Comparison of ENCODE assay signal across 8 cellular contexts in genomic region chr3:119240582-119241434, GRCh38. TPM values are rescaled to one million over a fixed set of nuclear protein-coding genes. Genes with fewer than 3 reads are reported as not detected.
DNase-seq lines count a peak whose midpoint lies in the region; ATAC-seq and TF ChIP-seq lines count a peak whose summit lies in the region.

A gene with protein sequence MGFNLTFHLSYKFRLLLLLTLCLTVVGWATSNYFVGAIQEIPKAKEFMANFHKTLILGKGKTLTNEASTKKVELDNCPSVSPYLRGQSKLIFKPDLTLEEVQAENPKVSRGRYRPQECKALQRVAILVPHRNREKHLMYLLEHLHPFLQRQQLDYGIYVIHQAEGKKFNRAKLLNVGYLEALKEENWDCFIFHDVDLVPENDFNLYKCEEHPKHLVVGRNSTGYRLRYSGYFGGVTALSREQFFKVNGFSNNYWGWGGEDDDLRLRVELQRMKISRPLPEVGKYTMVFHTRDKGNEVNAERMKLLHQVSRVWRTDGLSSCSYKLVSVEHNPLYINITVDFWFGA (minus strand): TSS chr3:119240878. CDS start chr3:119230099, 10,779 bp downstream.

- peak within 1 kb of the TSS; percentile 85 for H3K4me3 ChIP-seq in PC-9
- H3K4me3 ChIP-seq in muscle layer of colon (ENCODE audit: low read depth in 1 of 2, low read length in 2 of 2), result peak within 1 kb of the TSS; percentile 62 to 71

- H3K4me1 ChIP-seq in PC-9 (replicated peaks; ENCODE audit: insufficient read depth) (peaks cover 14% of the 10 kb centered on the region), muscle layer of colon (ENCODE audit: insufficient read depth, low read length) (peaks cover 15% of the 10 kb centered on the region)

- H2AFZ ChIP-seq in PC-9, result peak within 1 kb of the TSS; percentile 75

- H3K27me3 Mint-ChIP-seq in IgD-negative memory B cell, result no peaks in the 10 kb centered on the region
- no peaks in the 10 kb centered on the region for H3K27me3 Mint-ChIP-seq in activated T-cell treated with anti-CD3 and anti-CD28 coated beads, Interleukin-2, amount 50 U/mL, for 24 hours

- H3K79me2 ChIP-seq in PC-9 (ENCODE audit: low read depth), result peaks cover 34% of the 10 kb centered on the region

- no TSS peak for BruUV-seq in PC-9 (replicated peaks; lab: Mats Ljungman, UMichigan)

- H3F3A ChIP-seq in PC-9 (ENCODE audit: insufficient read depth, low read depth), result peaks cover 8% of the 10 kb centered on the region

- CTCF ChIA-PET in PC-9 (lab: Charles Lee), result interaction anchor here (0.6 to 1.7 kb wide), 15 partner anchors 17 to 1409 kb away, joined by 3 to 18 read pairs (median 5); partner anchors contain the start of gene TEX55

- H4K20me1 ChIP-seq in PC-9 (ENCODE audit: insufficient read depth), result no peaks in the 10 kb centered on the region

- H3K9me3 Mint-ChIP-seq in IgD-negative memory B cell, result no peaks in the 10 kb centered on the region
- no peaks in the 10 kb centered on the region for H3K9me3 Mint-ChIP-seq in activated T-cell treated with anti-CD3 and anti-CD28 coated beads, Interleukin-2, amount 50 U/mL, for 24 hours

- H3K9me3 ChIP-seq in PC-9 (ENCODE audit: insufficient read depth, low read depth) (no peaks in the 10 kb centered on the region), muscle layer of colon (ENCODE audit: low read length) (no peaks in the 10 kb centered on the region)

- H3K36me3 ChIP-seq in PC-9 (ENCODE audit: low read depth) (peaks cover 11% of the 10 kb centered on the region), muscle layer of colon (ENCODE audit: insufficient read depth, low read length) (peaks cover under 1% of the 10 kb centered on the region)

- peaks cover 23 to 24% (median 24%) of the 10 kb centered on the region in 3 donors for H3K4me1 Mint-ChIP-seq in IgD-negative memory B cell
- H3K4me1 Mint-ChIP-seq in activated T-cell treated with anti-CD3 and anti-CD28 coated beads, Interleukin-2, amount 50 U/mL, for 24 hours (ENCODE audit: low read depth), result peaks cover 45% of the 10 kb centered on the region

- H3K27me3 ChIP-seq in PC-9 (ENCODE audit: insufficient read depth, low read depth), result no peaks in the 10 kb centered on the region
- no peaks in the 10 kb centered on the region for H3K27me3 ChIP-seq in muscle layer of colon (ENCODE audit: control insufficient read depth in 1 of 2, insufficient read depth in 2 of 2, low read length in 2 of 2)

- peak; percentile 95 for DNase-seq in DMS53 (lab: John Stamatoyannopoulos, UW)
- DNase-seq in PC-9, result peak; percentile 76 to 91
- DNase-seq in activated T-cell treated with anti-CD3 and anti-CD28 coated beads, Interleukin-2, amount 50 U/mL, for 24 hours, result peak; percentile 81
- peak; percentile 32 for DNase-seq in stimulated activated CD8-positive, alpha-beta memory T cell treated with anti-CD3 and anti-CD28 coated beads, Interleukin-7, amount 100 ng/mL, for 24 hours (ENCODE audit: low read depth)

- peak within 1 kb of the TSS; percentile 68 for H3K27ac ChIP-seq in PC-9
- peak within 1 kb of the TSS; percentile 67 for H3K27ac ChIP-seq in muscle layer of colon (ENCODE audit: low read depth, low read length)

- ATAC-seq in GM21576 (IDR thresholded peaks at IDR 0.05; ENCODE audit: unreplicated experiment), result peak; percentile 88
- ATAC-seq in esophagus mucosa, result peak; percentile 96

- intact Hi-C loops in PC-9 (cut with micrococcal nuclease; ENCODE audit: unreplicated experiment), result loop anchor here (1.0 to 10.0 kb wide), 8 partner anchors 64 to 357 kb away; partner anchors contain the start of genes IGSF11 and TIMMDC1

- peak within 1 kb of the TSS; percentile 55 for H3K9ac ChIP-seq in muscle layer of colon (ENCODE audit: low read length)

- H3K27ac Mint-ChIP-seq in IgD-negative memory B cell, result peak within 1 kb of the TSS; percentile 80 to 95 (median 82)
- H3K27ac Mint-ChIP-seq in activated T-cell treated with anti-CD3 and anti-CD28 coated beads, Interleukin-2, amount 50 U/mL, for 24 hours, result peak within 1 kb of the TSS; percentile 94

- peaks cover 10% of the 10 kb centered on the region for H3K36me3 Mint-ChIP-seq in IgD-negative memory B cell
- H3K36me3 Mint-ChIP-seq in activated T-cell treated with anti-CD3 and anti-CD28 coated beads, Interleukin-2, amount 50 U/mL, for 24 hours (ENCODE audit: low read depth), result peaks cover 18% of the 10 kb centered on the region

- POLR2A ChIA-PET in PC-9 (lab: Charles Lee; ENCODE audit: unreplicated experiment), result interaction anchor here (0.6 to 0.7 kb wide), 4 partner anchors 81 to 1671 kb away, joined by 3 to 5 read pairs (median 3); no protein-coding TSS in a partner anchor

- H3K4me2 ChIP-seq in PC-9, result peak within 1 kb of the TSS; percentile 89

- H3K9me2 ChIP-seq in PC-9 (ENCODE audit: insufficient read depth), result no peaks in the 10 kb centered on the region

- no peak for TF ChIP-seq CTCF in PC-9 (conservative IDR thresholded peaks at IDR 0.05)

- H3K4me3 Mint-ChIP-seq in IgD-negative memory B cell, result peak within 1 kb of the TSS; percentile 56 to 95 (median 84)
- peak within 1 kb of the TSS; percentile 84 for H3K4me3 Mint-ChIP-seq in activated T-cell treated with anti-CD3 and anti-CD28 coated beads, Interleukin-2, amount 50 U/mL, for 24 hours

RNA-seq across cellular contexts. Expression of the gene that starts here (rescaled TPM):
- 8.7 TPM for polyA plus RNA-seq in IgD-negative memory B cell
- total RNA-seq in PC-9 (2021) (21.8 and 32.9 TPM in 2 replicates), esophagus mucosa (15.8 TPM)

Comparison
In these comparisons a context has a peak if more than half of its experiments do, and no peak if none do; other contexts are left out.
1. Peak in every context shown above with its lines: DNase-seq, ATAC-seq, H3K4me3 ChIP-seq and H3K27ac ChIP-seq.
2. DNase-seq: peak in every context shown above with its lines; median percentile 95 in DMS53; 84 in PC-9; 81 in activated T-cell treated with anti-CD3 and anti-CD28 coated beads, Interleukin-2, amount 50 U/mL, for 24 hours; 32 in stimulated activated CD8-positive, alpha-beta memory T cell treated with anti-CD3 and anti-CD28 coated beads, Interleukin-7, amount 100 ng/mL, for 24 hours.